Comparison of ENCODE assay signal across 23 cellular contexts in genomic region chr6:155782739-155783459, GRCh38.
DNase-seq lines count a peak whose midpoint lies in the region; ATAC-seq and TF ChIP-seq lines count a peak whose summit lies in the region.
"Had no signal": no experiment of that assay in that cellular context is flagged by ENCODE, and none has a peak within 500 bp of the region (broad histone marks: within the 10 kb centered on the region; RNA-seq: fewer than 3 reads in every experiment).

No MANE protein-coding gene starts in this region.

- no peaks in the 10 kb centered on the region for H3K27me3 ChIP-seq in BJ (ENCODE audit: control insufficient read depth, insufficient read depth, low read length)
- no peaks in the 10 kb centered on the region for H3K27me3 ChIP-seq in PC-9 (ENCODE audit: insufficient read depth, low read depth)
- H3K27me3 ChIP-seq: BLaER1 treated with 17β-estradiol and CSF1 and Interleukin-3, amounts not matched to agents 10 nM and 100 nM; heart left ventricle; right lobe of liver had no signal

- no peaks in the 10 kb centered on the region for H3K9me3 Mint-ChIP-seq in osteocyte (ENCODE audit: unreplicated experiment)
- H3K9me3 Mint-ChIP-seq: activated T-helper 2 cell treated with anti-CD3 and anti-CD28 coated beads, Interferon-gamma antibody, Interleukin-2, Interleukin-4, amounts not matched to agents 10 μg/mL and 5 μg/mL and 100 μg/mL, durations not matched to agents 14 hours and 24 hours and 36 hours had no signal

- CTCF ChIA-PET in BJ (lab: Yijun Ruan, JAX) (interaction anchor here (1.2 kb wide), 1 partner anchor 12 kb away, joined by 4 read pairs; no protein-coding TSS in a partner anchor), PC-9 (lab: Charles Lee) (no interaction called here)

- no peaks in the 10 kb centered on the region for H3K79me2 ChIP-seq in PC-9 (ENCODE audit: low read depth)

- peak overlapping the region; percentile 70 for H2AFZ ChIP-seq in PC-9

- no peaks in the 10 kb centered on the region; the same call in 1 of the 2 replicates for H3K9me2 ChIP-seq in PC-9 (ENCODE audit: insufficient read depth)

- no peaks in the 10 kb centered on the region for H3K36me3 Mint-ChIP-seq in osteocyte (ENCODE audit: unreplicated experiment)

- peak overlapping the region; percentile 63 for H3K27ac Mint-ChIP-seq in osteocyte (ENCODE audit: unreplicated experiment)
- H3K27ac Mint-ChIP-seq: activated T-helper 2 cell treated with anti-CD3 and anti-CD28 coated beads, Interferon-gamma antibody, Interleukin-2, Interleukin-4, amounts not matched to agents 10 μg/mL and 5 μg/mL and 100 μg/mL, durations not matched to agents 14 hours and 24 hours and 36 hours had no signal

- H3K4me1 ChIP-seq in PC-9 (replicated peaks; ENCODE audit: insufficient read depth): peaks cover 48% of the 10 kb centered on the region
- H3K4me1 ChIP-seq: right lobe of liver had no signal

- peak overlapping the region; percentile 74 for H3K4me2 ChIP-seq in PC-9

- H3K4me3 Mint-ChIP-seq in osteocyte (ENCODE audit: unreplicated experiment): no peak overlapping the region

- no peaks in the 10 kb centered on the region for H3K27me3 Mint-ChIP-seq in osteocyte (ENCODE audit: unreplicated experiment)

- no peaks in the 10 kb centered on the region for H3K36me3 ChIP-seq in BJ (ENCODE audit: control insufficient read depth, insufficient read depth, low read length)
- H3K36me3 ChIP-seq in PC-9 (ENCODE audit: low read depth): 0 out of 2 replicates have a peak, but pooled peaks cover 8% of the 10 kb centered on the region
- H3K36me3 ChIP-seq: BLaER1 treated with 17β-estradiol and CSF1 and Interleukin-3, amounts not matched to agents 10 nM and 100 nM; heart left ventricle; right lobe of liver had no signal

- intact Hi-C loops in PC-9 (cut with micrococcal nuclease; ENCODE audit: unreplicated experiment): loop anchor here (5.0 kb wide), 2 partner anchors 141 to 1239 kb away; no protein-coding TSS in a partner anchor

- H3K27ac ChIP-seq in PC-9: peak overlapping the region; percentile 95
- H3K27ac ChIP-seq: coronary artery, HL-60, right lobe of liver had no signal

- H3K4me3 ChIP-seq in BJ (ENCODE audit: low read depth, low read length) (no peak overlapping the region), PC-9 (peak overlapping the region; percentile 33; the same call in 1 of the 2 replicates)
- H3K4me3 ChIP-seq: BLaER1 treated with 17β-estradiol and CSF1 and Interleukin-3, amounts not matched to agents 10 nM and 100 nM; coronary artery; heart left ventricle; right lobe of liver had no signal

- peaks cover 31% of the 10 kb centered on the region for H3K9me3 ChIP-seq in PC-9 (ENCODE audit: insufficient read depth, low read depth)
- H3K9me3 ChIP-seq: heart left ventricle, right lobe of liver had no signal

- TF ChIP-seq CTCF in BJ (IDR thresholded peaks at IDR 0.05; ENCODE audit: insufficient read depth, low read depth, low read length): no peak
- no peak for TF ChIP-seq CTCF in PC-9 (conservative IDR thresholded peaks at IDR 0.05)
- TF ChIP-seq CTCF in osteocyte (IDR thresholded peaks at IDR 0.05): no peak

- H3K4me1 Mint-ChIP-seq in osteocyte (ENCODE audit: unreplicated experiment): peaks cover 12% of the 10 kb centered on the region

- H4K20me1 ChIP-seq in PC-9 (ENCODE audit: insufficient read depth): no peaks in the 10 kb centered on the region
- H4K20me1 ChIP-seq: BLaER1 treated with 17β-estradiol and CSF1 and Interleukin-3, amounts not matched to agents 10 nM and 100 nM had no signal

- BruUV-seq in PC-9 (replicated peaks; lab: Mats Ljungman, UMichigan): TSS peak; percentile 39

- DNase-seq in BJ (ENCODE audit: low read depth) (peak; percentile 86), PC-9 (peak; percentile 0 to 87), fibroblast of gingiva (ENCODE audit: low read depth) (peak; percentile 51), osteocyte (ENCODE audit: extremely low spot score, unreplicated experiment) (no peak), NCI-H2107 (lab: John Stamatoyannopoulos, UW) (no peak)
- DNase-seq: aorta; DMS 273 treated with DMSO at 0.1 percent for 48 hours; heart left ventricle; KBM-7; midbrain; NCI-H1048; NCI-H774; right lobe of liver; RPMI8226; stimulated activated CD4-positive, alpha-beta T cell treated with anti-CD3 and anti-CD28 coated beads, Interleukin-2, amount 100 ng/mL, for 24 hours; substantia nigra had no signal

- H3F3A ChIP-seq in PC-9 (ENCODE audit: insufficient read depth, low read depth): peaks cover 37% of the 10 kb centered on the region

- no peak for ATAC-seq in GM21786 (IDR thresholded peaks at IDR 0.05; ENCODE audit: unreplicated experiment)
- ATAC-seq in GM18511 (IDR thresholded peaks at IDR 0.05; ENCODE audit: unreplicated experiment): no peak
- ATAC-seq in HG03571 (IDR thresholded peaks at IDR 0.05; ENCODE audit: unreplicated experiment): no peak

- POLR2A ChIA-PET in BJ (lab: Charles Lee): no interaction called here
- POLR2A ChIA-PET in PC-9 (lab: Charles Lee; ENCODE audit: unreplicated experiment): interaction anchor here (0.6 kb wide), 1 partner anchor 403 kb away, joined by 5 read pairs; no protein-coding TSS in a partner anchor

Comparison
In these comparisons a context has a peak if more than half of its experiments do, and no peak if none do; other contexts are left out.
1. DNase-seq: peak in BJ (single experiment), PC-9 (2 of 2) and fibroblast of gingiva (single experiment); none in osteocyte (single experiment) and NCI-H2107 (single experiment).